In the genomic region with DNA sequence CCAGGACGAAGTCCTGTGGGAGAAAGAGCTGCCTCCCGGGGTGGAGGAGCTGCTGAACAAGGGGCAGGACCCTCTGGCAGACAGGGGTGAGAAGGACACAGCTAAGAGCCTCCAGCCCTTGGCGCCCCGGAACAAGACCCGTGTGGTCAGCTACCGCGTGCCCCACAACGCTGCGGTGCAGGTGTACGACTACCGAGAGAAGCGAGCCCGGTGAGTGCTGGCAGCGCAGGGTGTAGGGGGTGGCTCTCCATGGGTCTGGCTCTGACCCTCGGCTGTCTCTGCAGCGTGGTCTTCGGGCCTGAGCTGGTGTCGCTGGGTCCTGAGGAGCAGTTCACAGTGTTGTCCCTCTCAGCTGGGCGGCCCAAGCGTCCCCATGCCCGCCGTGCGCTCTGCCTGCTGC, we compare ENCODE assay signal across 33 cellular contexts. TPM values are rescaled to one million over a fixed set of nuclear protein-coding genes. Genes with fewer than 3 reads are reported as not detected.
"Had no signal": no experiment of that assay in that cellular context is flagged by ENCODE, and none has a peak within 500 bp of the region (broad histone marks: within the 10 kb centered on the region; RNA-seq: fewer than 3 reads in every experiment).

No MANE protein-coding gene starts in this region.

- H3K4me3 ChIP-seq: coronary artery, dorsolateral prefrontal cortex, esophagus squamous epithelium had no signal

- H3K27ac ChIP-seq: brain microvascular endothelial cell, coronary artery, dorsolateral prefrontal cortex, esophagus squamous epithelium, WERI-Rb-1 had no signal

- H3K27ac Mint-ChIP-seq: activated B cell treated with CpG ODN at 0.5 μM for 24 hours; activated T-helper 17 cell treated with anti-CD3 and anti-CD28 coated beads, Interleukin-2, amount 50 U/mL, for 72 hours; dendritic cell treated with granulocyte-macrophage colony-stimulating factor and Interleukin-4, amounts not matched to agents 40 ng/mL and 50 ng/mL, for 4 days; endodermal cell; T-helper 17 cell; T-helper 2 cell treated with Interferon-gamma antibody and Interleukin-4, amounts not matched to agents 5 μg/mL and 100 μg/mL, for 36 hours had no signal

- H3K4me1 Mint-ChIP-seq: activated B cell treated with CpG ODN at 0.5 μM for 24 hours; activated T-helper 17 cell treated with anti-CD3 and anti-CD28 coated beads, Interleukin-2, amount 50 U/mL, for 72 hours; endodermal cell had no signal

- H3K36me3 ChIP-seq: WERI-Rb-1 had no signal

- H3K9me3 ChIP-seq: esophagus squamous epithelium had no signal

- H3K4me3 Mint-ChIP-seq: activated B cell treated with CpG ODN at 0.5 μM for 24 hours; activated CD8-positive, alpha-beta T cell treated with anti-CD3 and anti-CD28 coated beads for 36 hours; activated naive CD8-positive, alpha-beta T cell; activated T-cell treated with anti-CD3 and anti-CD28 coated beads, Interleukin-2, amount 50 U/mL, for 4 hours; activated T-helper 17 cell treated with anti-CD3 and anti-CD28 coated beads, Interleukin-2, amount 50 U/mL, for 72 hours; central memory CD8-positive, alpha-beta T cell; dendritic cell treated with granulocyte-macrophage colony-stimulating factor and Interleukin-4, amounts not matched to agents 40 ng/mL and 50 ng/mL, for 4 days; endodermal cell; T-helper 17 cell; T-helper 2 cell treated with Interferon-gamma antibody and Interleukin-4, amounts not matched to agents 5 μg/mL and 100 μg/mL, for 36 hours had no signal

- H3K9me3 Mint-ChIP-seq: activated B cell treated with CpG ODN at 0.5 μM for 24 hours; activated CD8-positive, alpha-beta T cell treated with anti-CD3 and anti-CD28 coated beads for 36 hours; activated T-cell treated with anti-CD3 and anti-CD28 coated beads, Interleukin-2, amount 50 U/mL, for 4 hours; activated T-helper 17 cell treated with anti-CD3 and anti-CD28 coated beads, Interleukin-2, amount 50 U/mL, for 72 hours; central memory CD8-positive, alpha-beta T cell; dendritic cell treated with granulocyte-macrophage colony-stimulating factor and Interleukin-4, amounts not matched to agents 40 ng/mL and 50 ng/mL, for 4 days; endodermal cell; T-helper 2 cell treated with Interferon-gamma antibody and Interleukin-4, amounts not matched to agents 5 μg/mL and 100 μg/mL, for 36 hours had no signal

- H3K27me3 ChIP-seq: brain microvascular endothelial cell, dorsolateral prefrontal cortex, esophagus squamous epithelium had no signal

- ATAC-seq: activated CD4-positive, CD25-positive, alpha-beta regulatory T cell treated with anti-CD3 and anti-CD28 coated beads, Interleukin-2, amount 50 U/mL, for 24 hours; activated CD8-positive, alpha-beta T cell treated with anti-CD3 and anti-CD28 coated beads for 36 hours; activated T-cell treated with anti-CD3 and anti-CD28 coated beads, Interleukin-2, amount 50 U/mL, for 4 hours; activated T-helper 17 cell treated with anti-CD3 and anti-CD28 coated beads, Interleukin-2, amount 50 U/mL, for 72 hours; T-helper 17 cell had no signal

- H3K4me1 ChIP-seq: esophagus squamous epithelium had no signal

- DNase-seq: activated B cell treated with CpG ODN at 0.5 μM for 24 hours; activated CD4-positive, alpha-beta T cell treated with anti-CD3 and anti-CD28 coated beads for 48 hours; activated CD4-positive, alpha-beta T cell treated with anti-CD3 and anti-CD28 coated beads, Interleukin-2, amount 50 U/mL, for 1 hour; activated CD4-positive, alpha-beta T cell treated with anti-CD3 and anti-CD28 coated beads, Interleukin-2, amount 50 U/mL, for 48 hours; activated CD8-positive, alpha-beta memory T cell treated with anti-CD3 and anti-CD28 coated beads for 24 hours; activated CD8-positive, alpha-beta T cell treated with anti-CD3 and anti-CD28 coated beads for 36 hours; activated effector memory CD4-positive, alpha-beta T cell treated with Interleukin-2 at 50 U/mL for 16 hours; activated gamma-delta T cell treated with Interleukin-2 at 50 U/mL for 16 hours; activated naive CD4-positive, alpha-beta T cell treated with anti-CD3 and anti-CD28 coated beads, Interleukin-2, amount 50 U/mL, for 16 hours; activated naive CD4-positive, alpha-beta T cell treated with Interleukin-2 at 50 U/mL for 16 hours; activated T-cell treated with anti-CD3 and anti-CD28 coated beads, Interleukin-2, amount 50 U/mL, for 4 hours; amniotic stem cell; anterior cingulate cortex; brain microvascular endothelial cell; dorsolateral prefrontal cortex; effector memory CD4-positive, alpha-beta T cell; endodermal cell; erythroblast; esophagus squamous epithelium; T-helper 1 cell; T-helper 17 cell; T1000; WERI-Rb-1 had no signal

- H3K27me3 Mint-ChIP-seq: activated B cell treated with CpG ODN at 0.5 μM for 24 hours; activated CD8-positive, alpha-beta T cell treated with anti-CD3 and anti-CD28 coated beads for 36 hours; activated naive CD8-positive, alpha-beta T cell; activated T-helper 17 cell treated with anti-CD3 and anti-CD28 coated beads, Interleukin-2, amount 50 U/mL, for 72 hours; central memory CD8-positive, alpha-beta T cell; dendritic cell treated with granulocyte-macrophage colony-stimulating factor and Interleukin-4, amounts not matched to agents 40 ng/mL and 50 ng/mL, for 4 days; T-helper 17 cell had no signal

- FAIRE-seq: astrocyte, frontal cortex had no signal

- H3K36me3 Mint-ChIP-seq: activated naive CD8-positive, alpha-beta T cell had no signal

RNA-seq across cellular contexts. Expression of gene PRRT2, which starts 29.6 kb away (rescaled TPM):
- total RNA-seq: bronchial epithelial cell had no signal
